ENCODE assay signal across 11 cellular contexts in genomic region chr10:42951486-42952251, GRCh38.
DNase-seq lines count a peak whose midpoint lies in the region; ATAC-seq, FAIRE-seq and TF ChIP-seq lines count a peak whose summit lies in the region.
"Had no signal": no experiment of that assay in that cellular context is flagged by ENCODE, and none has a peak within 500 bp of the region (broad histone marks: within the 10 kb centered on the region; RNA-seq: fewer than 3 reads in every experiment).

No MANE protein-coding gene starts in this region.

- peak; percentile 22 for ATAC-seq in stimulated activated memory B cell treated with anti-CD40 and anti-IgM and Interleukin-4, amounts not matched to agents 10 μg/mL and 1 μg/mL and 100 μg/mL, for 72 hours

- H3K4me3 Mint-ChIP-seq in stimulated activated memory B cell treated with anti-CD40 and anti-IgM and Interleukin-4, amounts not matched to agents 10 μg/mL and 1 μg/mL and 100 μg/mL, for 72 hours, result no peak overlapping the region

- H3K36me3 Mint-ChIP-seq in stimulated activated memory B cell treated with anti-CD40 and anti-IgM and Interleukin-4, amounts not matched to agents 10 μg/mL and 1 μg/mL and 100 μg/mL, for 72 hours, result no peaks in the 10 kb centered on the region

- no peak overlapping the region for H3K27ac ChIP-seq in ectodermal cell (ENCODE audit: insufficient read depth, low read depth, low read length, poor library complexity, severe bottlenecking)
- H3K27ac ChIP-seq in substantia nigra (ENCODE audit: low read depth, low read length, poor library complexity, severe bottlenecking), result no peak overlapping the region

- FAIRE-seq in D721Med (lab: Jason Lieb, UNC), result no peak

- H3K27ac Mint-ChIP-seq in stimulated activated memory B cell treated with anti-CD40 and anti-IgM and Interleukin-4, amounts not matched to agents 10 μg/mL and 1 μg/mL and 100 μg/mL, for 72 hours, result no peak overlapping the region

- no peaks in the 10 kb centered on the region for H3K27me3 Mint-ChIP-seq in stimulated activated memory B cell treated with anti-CD40 and anti-IgM and Interleukin-4, amounts not matched to agents 10 μg/mL and 1 μg/mL and 100 μg/mL, for 72 hours

- H3K4me1 ChIP-seq in ectodermal cell (ENCODE audit: control insufficient read depth, insufficient read depth, low read length), result peaks cover 8% of the 10 kb centered on the region

- peaks cover 3% of the 10 kb centered on the region for H3K9me3 Mint-ChIP-seq in stimulated activated memory B cell treated with anti-CD40 and anti-IgM and Interleukin-4, amounts not matched to agents 10 μg/mL and 1 μg/mL and 100 μg/mL, for 72 hours

- H3K4me3 ChIP-seq in ectodermal cell (ENCODE audit: insufficient read depth, low read depth, low read length), result peak overlapping the region; percentile 8

- no peaks in the 10 kb centered on the region for H3K27me3 ChIP-seq in ectodermal cell (ENCODE audit: control insufficient read depth, insufficient read depth, low read length, poor library complexity, severe bottlenecking)

- WGBS in ectodermal cell, 2 experiments, result 67 to 69% methylated on average over 39 of the region's 39 CpGs

- DNase-seq in NCI-H69 (lab: John Stamatoyannopoulos, UW), result peak; percentile 3
- peak; percentile 73 for DNase-seq in left kidney (ENCODE audit: low read depth, low spot score)
- no peak for DNase-seq in substantia nigra (lab: John Stamatoyannopoulos, UW)
- DNase-seq in D721Med (ENCODE audit: insufficient read length, low spot score), result no peak
- no peak for DNase-seq in activated naive CD4-positive, alpha-beta T cell treated with Interleukin-2 at 50 U/mL for 16 hours
- no peak for DNase-seq in activated CD4-positive, alpha-beta T cell treated with anti-CD3 and anti-CD28 coated beads, Interleukin-2, amount 50 U/mL, for 48 hours
- DNase-seq: activated CD4-positive, alpha-beta T cell treated with anti-CD3 and anti-CD28 coated beads, Interleukin-2, amount 50 U/mL, for 4 hours; central memory CD4-positive, alpha-beta T cell; hypothalamus had no signal

- H3K9me3 ChIP-seq in ectodermal cell (ENCODE audit: control insufficient read depth, low read length), result no peaks in the 10 kb centered on the region

- no peaks in the 10 kb centered on the region for H3K4me1 Mint-ChIP-seq in stimulated activated memory B cell treated with anti-CD40 and anti-IgM and Interleukin-4, amounts not matched to agents 10 μg/mL and 1 μg/mL and 100 μg/mL, for 72 hours

- TF ChIP-seq CTCF in D721Med (IDR thresholded peaks at IDR 0.05; ENCODE audit: insufficient read depth, missing control alignments), result no peak

- no peaks in the 10 kb centered on the region for H3K36me3 ChIP-seq in ectodermal cell (ENCODE audit: control insufficient read depth, insufficient read depth, low read length)

Comparison
In these comparisons a context has a peak if more than half of its experiments do, and no peak if none do; other contexts are left out.
1. DNase-seq: peak in NCI-H69 (single experiment) and left kidney (single experiment); none in substantia nigra (0 of 49), D721Med (single experiment), activated naive CD4-positive, alpha-beta T cell treated with Interleukin-2 at 50 U/mL for 16 hours (single experiment) and activated CD4-positive, alpha-beta T cell treated with anti-CD3 and anti-CD28 coated beads, Interleukin-2, amount 50 U/mL, for 48 hours (0 of 2).